9 cellular contexts compared by ENCODE assay signal in genomic region chr1:9826087-9826486, GRCh38. TPM values are rescaled to one million over a fixed set of nuclear protein-coding genes. Genes with fewer than 3 reads are reported as not detected.
DNase-seq lines count a peak whose midpoint lies in the region; ATAC-seq and TF ChIP-seq lines count a peak whose summit lies in the region.
"Had no signal": no experiment of that assay in that cellular context is flagged by ENCODE, and none has a peak within 500 bp of the region (broad histone marks: within the 10 kb centered on the region; RNA-seq: fewer than 3 reads in every experiment).

No MANE protein-coding gene starts in this region.

- DNase-seq in T-cell (no peak), hepatocyte (ENCODE audit: low spot score) (no peak), smooth muscle cell (lab: John Stamatoyannopoulos, UW; ENCODE audit: unreplicated experiment) (no peak), brain microvascular endothelial cell (no peak), SW 1271 (lab: John Stamatoyannopoulos, UW) (no peak), left ventricle myocardium superior (no peak), H4 (ENCODE audit: low spot score) (no peak)

- H3K4me3 ChIP-seq in DOHH2 (ENCODE audit: low read length) (no peak overlapping the region), hepatocyte (no peak overlapping the region), smooth muscle cell (no peak overlapping the region), brain microvascular endothelial cell (ENCODE audit: low read depth, low read length) (no peak overlapping the region)

- ATAC-seq in T-cell (replicated peaks in 1 of 4), result no peak
- no peak for ATAC-seq in left ventricle myocardium superior

- POLR2A ChIA-PET in T-cell (lab: Charles Lee), result interaction anchor here in 1 of 2 donors (1.1 kb wide), 1 partner anchor 25 kb away, joined by 3 read pairs; no protein-coding TSS in a partner anchor

- intact Hi-C loops in left ventricle myocardium superior (cut with micrococcal nuclease), result no loop called here

- H3K36me3 ChIP-seq in DOHH2 (ENCODE audit: control insufficient read depth, low read length) (peaks cover 18% of the 10 kb centered on the region), hepatocyte (replicated peaks; ENCODE audit: insufficient read depth, low read depth) (no peaks in the 10 kb centered on the region), smooth muscle cell (ENCODE audit: low read depth) (no peaks in the 10 kb centered on the region), brain microvascular endothelial cell (replicated peaks) (no peaks in the 10 kb centered on the region)

- H3K27ac ChIP-seq in DOHH2 (ENCODE audit: low read depth, low read length), result no peak overlapping the region
- peak overlapping the region; percentile 64 for H3K27ac ChIP-seq in hepatocyte
- H3K27ac ChIP-seq in smooth muscle cell (ENCODE audit: low read depth), result peak overlapping the region; percentile 74
- H3K27ac ChIP-seq in brain microvascular endothelial cell, result no peak overlapping the region

- H3K9me3 Mint-ChIP-seq in T-cell, result no peaks in the 10 kb centered on the region
- H3K9me3 Mint-ChIP-seq: activated CD8-positive, alpha-beta T cell treated with anti-CD3 and anti-CD28 coated beads for 36 hours had no signal

- H3K79me2 ChIP-seq in DOHH2 (ENCODE audit: control insufficient read depth, low read length) (peaks cover 24% of the 10 kb centered on the region), hepatocyte (peaks cover 21% of the 10 kb centered on the region), smooth muscle cell (ENCODE audit: low read depth) (peaks cover 15% of the 10 kb centered on the region)

- H3K4me1 ChIP-seq in DOHH2 (ENCODE audit: control insufficient read depth, low read length) (peaks cover 49% of the 10 kb centered on the region), hepatocyte (ENCODE audit: insufficient read depth) (peaks cover 8% of the 10 kb centered on the region), smooth muscle cell (ENCODE audit: low read depth) (peaks cover 26% of the 10 kb centered on the region)

- CTCF ChIA-PET in T-cell (lab: Charles Lee), result interaction anchor here (0.5 to 2.0 kb wide), 3 partner anchors 41 to 950 kb away, joined by 3 to 8 read pairs (median 5); no protein-coding TSS in a partner anchor

- H3K9me3 ChIP-seq in DOHH2 (ENCODE audit: control insufficient read depth, insufficient read depth, low read length) (no peaks in the 10 kb centered on the region), hepatocyte (ENCODE audit: low read depth) (no peaks in the 10 kb centered on the region), smooth muscle cell (replicated peaks; ENCODE audit: low read depth) (no peaks in the 10 kb centered on the region)

- no peaks in the 10 kb centered on the region for H3K27me3 ChIP-seq in DOHH2 (ENCODE audit: control insufficient read depth, low read length)
- no peaks in the 10 kb centered on the region for H3K27me3 ChIP-seq in hepatocyte
- H3K27me3 ChIP-seq in smooth muscle cell (ENCODE audit: low read depth), result no peaks in the 10 kb centered on the region
- no peaks in the 10 kb centered on the region for H3K27me3 ChIP-seq in brain microvascular endothelial cell (replicated peaks)

- H3K4me2 ChIP-seq in DOHH2 (ENCODE audit: low read length) (0 out of 2 replicates have a peak overlapping the region, but pooled peaks have one; percentile 68), hepatocyte (peak overlapping the region; percentile 99), smooth muscle cell (peak overlapping the region; percentile 31)

- 99% methylated on average over 3 of the region's 3 CpGs for WGBS in hepatocyte (ENCODE audit: low lambda C conversion rate, missing lambda C conversion rate)
- WGBS in smooth muscle cell (ENCODE audit: low lambda C conversion rate), result 92% methylated on average over 3 of the region's 3 CpGs

- H3K4me1 Mint-ChIP-seq in T-cell, result peaks cover 29 to 47% (median 34%) of the 10 kb centered on the region in 3 donors

- H4K20me1 ChIP-seq in DOHH2 (ENCODE audit: control insufficient read depth, insufficient read depth, low read depth, low read length) (no peaks in the 10 kb centered on the region), hepatocyte (ENCODE audit: insufficient read depth, poor library complexity, severe bottlenecking) (peaks cover 15% of the 10 kb centered on the region), smooth muscle cell (ENCODE audit: low read depth) (peaks cover 22% of the 10 kb centered on the region)

- in situ Hi-C loops in brain microvascular endothelial cell (cut with HindIII; ENCODE audit: low pct_ligation_motif_present, low sequenced_read_pairs), result no loop called here

- H3F3A ChIP-seq in DOHH2 (ENCODE audit: control insufficient read depth, insufficient read depth), result peaks cover 24% of the 10 kb centered on the region
- H3F3A ChIP-seq in smooth muscle cell (ENCODE audit: low read depth), result peaks cover 35% of the 10 kb centered on the region

- TF ChIP-seq CTCF in DOHH2 (IDR thresholded peaks at IDR 0.05; ENCODE audit: low read depth, low read length, poor library complexity, severe bottlenecking), result no peak
- no peak for TF ChIP-seq CTCF in hepatocyte (IDR thresholded peaks at IDR 0.05; ENCODE audit: poor library complexity)
- no peak for TF ChIP-seq CTCF in smooth muscle cell (IDR thresholded peaks at IDR 0.05; ENCODE audit: borderline replicate concordance, insufficient read depth, poor library complexity, severe bottlenecking)
- TF ChIP-seq CTCF in brain microvascular endothelial cell (IDR thresholded peaks at IDR 0.05; ENCODE audit: low read depth, low read length, missing control alignments), result no peak

- peak overlapping the region; percentile 61 to 92 (median 77) for H3K4me3 Mint-ChIP-seq in T-cell
- H3K4me3 Mint-ChIP-seq: activated CD8-positive, alpha-beta T cell treated with anti-CD3 and anti-CD28 coated beads for 36 hours had no signal

- H3K9me2 ChIP-seq in DOHH2 (replicated peaks; ENCODE audit: control insufficient read depth, low read length), result no peaks in the 10 kb centered on the region
- no peaks in the 10 kb centered on the region for H3K9me2 ChIP-seq in hepatocyte (replicated peaks; ENCODE audit: insufficient read depth)

- peak overlapping the region; percentile 89 to 92 for H3K27ac Mint-ChIP-seq in T-cell

- no peaks in the 10 kb centered on the region for H3K36me3 Mint-ChIP-seq in T-cell

- no peak overlapping the region for H3K9ac ChIP-seq in smooth muscle cell (ENCODE audit: low read depth)

- no peaks in the 10 kb centered on the region for H3K27me3 Mint-ChIP-seq in T-cell

- no peak overlapping the region for H2AFZ ChIP-seq in hepatocyte
- H2AFZ ChIP-seq in smooth muscle cell (ENCODE audit: low read depth), result no peak overlapping the region

RNA-seq across cellular contexts. Expression of gene CLSTN1, which starts 2.3 kb away (rescaled TPM):
- total RNA-seq in T-cell (100 to 1,000 TPM in 2 of 5 donors, 10 to 100 TPM in 3; 84.6 to 105 (median 91.2) TPM), hepatocyte (40.5 and 47.7 TPM in 2 replicates), smooth muscle cell (45.4 and 51.3 TPM in 2 replicates), left ventricle myocardium superior (54.9 TPM)
- polyA plus RNA-seq in hepatocyte (64.9 and 74.2 TPM in 2 replicates), smooth muscle cell (83.5 and 90.8 TPM in 2 replicates)
- 31.0 and 35.3 TPM in 2 replicates for total RNA-seq in H4 (2014; rRNA removed; shearing (Covaris generic))

Comparison
In these comparisons a context has a peak if more than half of its experiments do, and no peak if none do; other contexts are left out.
1. H3K27ac ChIP-seq: peak in hepatocyte (single experiment) and smooth muscle cell (single experiment); none in DOHH2 (single experiment) and brain microvascular endothelial cell (single experiment).
2. H3K4me2 ChIP-seq: peak in every context shown above with its lines; median percentile 99 in hepatocyte; 68 in DOHH2; 31 in smooth muscle cell.